In genomic region chr2:241843321-241844065, GRCh38 we compare ENCODE assay signal across 9 cellular contexts. TPM values are rescaled to one million over a fixed set of nuclear protein-coding genes. Genes with fewer than 3 reads are reported as not detected.
DNase-seq lines count a peak whose midpoint lies in the region; ATAC-seq and TF ChIP-seq lines count a peak whose summit lies in the region.
"Had no signal": no experiment of that assay in that cellular context is flagged by ENCODE, and none has a peak within 500 bp of the region (broad histone marks: within the 10 kb centered on the region; RNA-seq: fewer than 3 reads in every experiment).

No MANE protein-coding gene starts in this region.

- intact Hi-C loops in ascending aorta (cut with DNase I), result loop anchor here (2.0 kb wide), 1 partner anchor 109 kb away; the partner anchor contains the start of gene D2HGDH

- peak overlapping the region; percentile 46 to 60 for H3K27ac ChIP-seq in ascending aorta
- H3K27ac ChIP-seq: epithelial cell of prostate had no signal

- DNase-seq in BE2C, result peak; percentile 10
- DNase-seq in ascending aorta (ENCODE audit: low spot score in 2 of 2), result no peak
- DNase-seq in naive thymus-derived CD8-positive, alpha-beta T cell, result peak in 1 of 10 donors; percentile 55
- no peak for DNase-seq in GM20000 (ENCODE audit: low spot score)
- no peak for DNase-seq in KG1 (lab: John Stamatoyannopoulos, UW)

- peak overlapping the region in 6 of 10 donors; percentile 75 to 91 (median 88) for H3K27ac Mint-ChIP-seq in naive thymus-derived CD8-positive, alpha-beta T cell

- H3K9me3 ChIP-seq in BE2C (no peaks in the 10 kb centered on the region), ascending aorta (no peaks in the 10 kb centered on the region)

- POLR2A ChIA-PET in naive thymus-derived CD8-positive, alpha-beta T cell (lab: Charles Lee), result interaction anchor here (0.7 to 2.5 kb wide), 3 partner anchors 16 to 1014 kb away, joined by 4 to 7 read pairs (median 7); no protein-coding TSS in a partner anchor

- H3K9me3 Mint-ChIP-seq in naive thymus-derived CD8-positive, alpha-beta T cell, result no peaks in the 10 kb centered on the region

- H3K36me3 ChIP-seq in BE2C (no peaks in the 10 kb centered on the region), ascending aorta (no peaks in the 10 kb centered on the region)

- no peak for TF ChIP-seq CTCF in BE2C (IDR thresholded peaks at IDR 0.05; ENCODE audit: low read depth, low read length)
- TF ChIP-seq CTCF in ascending aorta (IDR thresholded peaks at IDR 0.05), result no peak
- TF ChIP-seq CTCF in GM20000 (IDR thresholded peaks at IDR 0.05; ENCODE audit: extremely low read depth, missing control alignments), result no peak

- H3K4me3 Mint-ChIP-seq in naive thymus-derived CD8-positive, alpha-beta T cell, result peak overlapping the region; percentile 62 to 86 (median 78)

- ATAC-seq in GM21717 (IDR thresholded peaks at IDR 0.05; ENCODE audit: unreplicated experiment) (peak; percentile 7), HG03378 (IDR thresholded peaks at IDR 0.05; ENCODE audit: unreplicated experiment) (no peak), SK-N-SH treated with all-trans-retinoic acid at 6 μM for 48 hours (no peak)
- peak in 1 of 2 donors; percentile 10 for ATAC-seq in naive thymus-derived CD8-positive, alpha-beta T cell

- H3K4me3 ChIP-seq in BE2C (ENCODE audit: low read depth, low read length) (no peak overlapping the region), ascending aorta (peak overlapping the region; percentile 54 to 63)

- H3K27me3 ChIP-seq in BE2C, result no peaks in the 10 kb centered on the region
- H3K27me3 ChIP-seq in ascending aorta, result no peaks in the 10 kb centered on the region

- H3K36me3 Mint-ChIP-seq in naive thymus-derived CD8-positive, alpha-beta T cell, result no peaks in the 10 kb centered on the region

- H3K27me3 Mint-ChIP-seq in naive thymus-derived CD8-positive, alpha-beta T cell, result peaks cover 0 to 4% (median 0%) of the 10 kb centered on the region in 5 donors

- peaks cover 16 to 38% (median 30%) of the 10 kb centered on the region in 4 donors for H3K4me1 Mint-ChIP-seq in naive thymus-derived CD8-positive, alpha-beta T cell

- no peaks in the 10 kb centered on the region; the same call in 1 of the 2 replicates for H3K4me1 ChIP-seq in BE2C
- peaks cover 8% of the 10 kb centered on the region in 2 donors for H3K4me1 ChIP-seq in ascending aorta

TF ChIP-seq in SK-N-SH treated with all-trans-retinoic acid at 6 μM for 48 hours, 23 proteins besides CTCF, POLR2A, EP300 and RAD21:
- TF ChIP-seq TCF4 (CRISPR knock-in tag; IDR thresholded peaks at IDR 0.05; ENCODE audit: borderline replicate concordance) (no peak), CSRNP3 (CRISPR knock-in tag; IDR thresholded peaks at IDR 0.05) (no peak), ISL1 (CRISPR knock-in tag; IDR thresholded peaks at IDR 0.05) (no peak), ESRRG (CRISPR knock-in tag; IDR thresholded peaks at IDR 0.05) (no peak), CSDC2 (CRISPR knock-in tag; IDR thresholded peaks at IDR 0.05) (no peak), RARB (CRISPR knock-in tag; IDR thresholded peaks at IDR 0.05) (no peak), ZFP3 (CRISPR knock-in tag; IDR thresholded peaks at IDR 0.05) (no peak), BACH2 (CRISPR knock-in tag; IDR thresholded peaks at IDR 0.05; ENCODE audit: borderline replicate concordance) (no peak), PPARA (CRISPR knock-in tag; IDR thresholded peaks at IDR 0.05; ENCODE audit: borderline replicate concordance) (no peak), SNAI2 (CRISPR knock-in tag; IDR thresholded peaks at IDR 0.05) (no peak), ZC3H10 (CRISPR knock-in tag; IDR thresholded peaks at IDR 0.05) (no peak), ARNTL (CRISPR knock-in tag; IDR thresholded peaks at IDR 0.05; ENCODE audit: borderline replicate concordance, low read depth) (no peak), GLIS3 (CRISPR knock-in tag; IDR thresholded peaks at IDR 0.05) (no peak), ZFP30 (CRISPR knock-in tag; IDR thresholded peaks at IDR 0.05) (no peak), ZNF565 (CRISPR knock-in tag; conservative IDR thresholded peaks at IDR 0.05; ENCODE audit: low read depth) (no peak), OSR1 (CRISPR knock-in tag; IDR thresholded peaks at IDR 0.05) (no peak), POU6F1 (CRISPR knock-in tag; IDR thresholded peaks at IDR 0.05; ENCODE audit: borderline replicate concordance, low read depth) (no peak), ZNF70 (CRISPR knock-in tag; IDR thresholded peaks at IDR 0.05) (no peak)
- TF ChIP-seq, protein P1, sequence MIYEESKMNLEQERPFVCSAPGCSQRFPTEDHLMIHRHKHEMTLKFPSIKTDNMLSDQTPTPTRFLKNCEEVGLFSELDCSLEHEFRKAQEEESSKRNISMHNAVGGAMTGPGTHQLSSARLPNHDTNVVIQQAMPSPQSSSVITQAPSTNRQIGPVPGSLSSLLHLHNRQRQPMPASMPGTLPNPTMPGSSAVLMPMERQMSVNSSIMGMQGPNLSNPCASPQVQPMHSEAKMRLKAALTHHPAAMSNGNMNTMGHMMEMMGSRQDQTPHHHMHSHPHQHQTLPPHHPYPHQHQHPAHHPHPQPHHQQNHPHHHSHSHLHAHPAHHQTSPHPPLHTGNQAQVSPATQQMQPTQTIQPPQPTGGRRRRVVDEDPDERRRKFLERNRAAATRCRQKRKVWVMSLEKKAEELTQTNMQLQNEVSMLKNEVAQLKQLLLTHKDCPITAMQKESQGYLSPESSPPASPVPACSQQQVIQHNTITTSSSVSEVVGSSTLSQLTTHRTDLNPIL (CRISPR knock-in tag; IDR thresholded peaks at IDR 0.05; ENCODE audit: low read depth), result no peak
- TF ChIP-seq, protein P2, sequence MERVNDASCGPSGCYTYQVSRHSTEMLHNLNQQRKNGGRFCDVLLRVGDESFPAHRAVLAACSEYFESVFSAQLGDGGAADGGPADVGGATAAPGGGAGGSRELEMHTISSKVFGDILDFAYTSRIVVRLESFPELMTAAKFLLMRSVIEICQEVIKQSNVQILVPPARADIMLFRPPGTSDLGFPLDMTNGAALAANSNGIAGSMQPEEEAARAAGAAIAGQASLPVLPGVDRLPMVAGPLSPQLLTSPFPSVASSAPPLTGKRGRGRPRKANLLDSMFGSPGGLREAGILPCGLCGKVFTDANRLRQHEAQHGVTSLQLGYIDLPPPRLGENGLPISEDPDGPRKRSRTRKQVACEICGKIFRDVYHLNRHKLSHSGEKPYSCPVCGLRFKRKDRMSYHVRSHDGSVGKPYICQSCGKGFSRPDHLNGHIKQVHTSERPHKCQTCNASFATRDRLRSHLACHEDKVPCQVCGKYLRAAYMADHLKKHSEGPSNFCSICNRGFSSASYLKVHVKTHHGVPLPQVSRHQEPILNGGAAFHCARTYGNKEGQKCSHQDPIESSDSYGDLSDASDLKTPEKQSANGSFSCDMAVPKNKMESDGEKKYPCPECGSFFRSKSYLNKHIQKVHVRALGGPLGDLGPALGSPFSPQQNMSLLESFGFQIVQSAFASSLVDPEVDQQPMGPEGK (CRISPR knock-in tag; IDR thresholded peaks at IDR 0.05; ENCODE audit: borderline replicate concordance), result no peak

RNA-seq across cellular contexts. Expression of gene PDCD1, which starts 15.2 kb away (rescaled TPM):
- polyA plus RNA-seq in BE2C (2012; ENCODE audit: insufficient read depth, insufficient read length, low read depth), result 1.8 TPM
- total RNA-seq in ascending aorta, result not detected
- total RNA-seq in naive thymus-derived CD8-positive, alpha-beta T cell, result under 1 TPM; 0.23 to 0.47 TPM
- polyA plus RNA-seq in naive thymus-derived CD8-positive, alpha-beta T cell, result 1 to 10 TPM in 1 of 3 donors, under 1 TPM in 2; 0.15 to 6.0 (median 0.60) TPM

RNA-seq across cellular contexts. Expression of gene RTP5, which starts 26.0 kb away (rescaled TPM):
- polyA plus RNA-seq in BE2C (2012; ENCODE audit: insufficient read depth, insufficient read length, low read depth), result 0.31 TPM
- not detected for total RNA-seq in ascending aorta
- not detected for total RNA-seq in naive thymus-derived CD8-positive, alpha-beta T cell
- polyA plus RNA-seq in naive thymus-derived CD8-positive, alpha-beta T cell, result not detected

RNA-seq across cellular contexts. Expression of gene NEU4, which starts 34.5 kb away (rescaled TPM):
- polyA plus RNA-seq in BE2C (2012; ENCODE audit: insufficient read depth, insufficient read length, low read depth), result 8.5 TPM
- total RNA-seq in ascending aorta, result not detected
- not detected for total RNA-seq in naive thymus-derived CD8-positive, alpha-beta T cell
- polyA plus RNA-seq in naive thymus-derived CD8-positive, alpha-beta T cell, result not detected
